18 cellular contexts compared by ENCODE assay signal in the genomic region with DNA sequence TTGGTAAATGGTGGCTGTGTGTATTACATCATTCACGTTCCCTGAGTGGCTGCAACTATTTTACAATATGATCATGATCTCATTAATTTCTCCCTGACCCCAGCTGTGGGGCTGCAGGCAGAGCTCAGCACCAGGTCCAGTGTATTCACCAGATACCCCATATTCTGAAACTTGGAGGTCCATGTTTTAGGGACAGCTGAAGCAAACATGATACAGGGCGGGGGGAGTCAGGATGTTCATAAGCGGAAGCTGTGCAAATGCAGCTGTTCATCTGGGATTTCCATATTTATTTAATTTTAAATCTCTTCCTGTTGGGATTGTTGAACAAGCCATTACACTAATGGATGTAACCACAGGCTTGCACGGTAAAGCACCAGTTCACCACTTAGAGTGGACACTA.
"Had no signal": no experiment of that assay in that cellular context is flagged by ENCODE, and none has a peak within 500 bp of the region (broad histone marks: within the 10 kb centered on the region; RNA-seq: fewer than 3 reads in every experiment).

No MANE protein-coding gene starts in this region.

- H3K27ac ChIP-seq: dorsolateral prefrontal cortex, hepatocyte, prostate gland, right atrium auricular region, thyroid gland had no signal

- H3K4me1 ChIP-seq: prostate gland, right atrium auricular region, thyroid gland had no signal

- H3K4me3 ChIP-seq: dorsolateral prefrontal cortex, hepatocyte, mucosa of descending colon, prostate gland, right atrium auricular region, thyroid gland had no signal

- H3K27me3 ChIP-seq: hepatocyte, right atrium auricular region, thyroid gland had no signal

- H3K36me3 ChIP-seq: prostate gland, right atrium auricular region, thyroid gland had no signal

- DNase-seq: activated CD4-positive, alpha-beta T cell treated with anti-CD3 and anti-CD28 coated beads, Interleukin-2, amount 10 ng/mL, durations not matched to agents 7 days and 5 days; activated CD8-positive, alpha-beta T cell treated with anti-CD3 and anti-CD28 coated beads, Interleukin-2, amount 10 ng/mL, durations not matched to agents 7 days and 5 days; activated naive CD4-positive, alpha-beta T cell treated with Interleukin-2 at 50 U/mL for 16 hours; activated naive CD8-positive, alpha-beta T cell treated with anti-CD3 and anti-CD28 coated beads, Interleukin-2, amount 10 ng/mL, durations not matched to agents 7 days and 5 days; activated T-cell treated with anti-CD3 and anti-CD28 coated beads, Interleukin-2, amount 50 U/mL, for 24 hours; amygdala; caudate nucleus; dorsolateral prefrontal cortex; left cardiac atrium; mesenchymal stem cell; mucosa of descending colon; naive thymus-derived CD4-positive, alpha-beta T cell; stimulated activated CD4-positive, alpha-beta T cell treated with anti-CD3 and anti-CD28 coated beads, Interleukin-2, amount 100 ng/mL, for 24 hours; stimulated activated naive CD4-positive, alpha-beta T cell treated with Interleukin-2 at 50 U/mL for 16 hours; thyroid gland had no signal

- H3K9me3 ChIP-seq: mucosa of descending colon, prostate gland, right atrium auricular region, thyroid gland had no signal
